Comparison of ENCODE assay signal across 12 cellular contexts in the genomic region with DNA sequence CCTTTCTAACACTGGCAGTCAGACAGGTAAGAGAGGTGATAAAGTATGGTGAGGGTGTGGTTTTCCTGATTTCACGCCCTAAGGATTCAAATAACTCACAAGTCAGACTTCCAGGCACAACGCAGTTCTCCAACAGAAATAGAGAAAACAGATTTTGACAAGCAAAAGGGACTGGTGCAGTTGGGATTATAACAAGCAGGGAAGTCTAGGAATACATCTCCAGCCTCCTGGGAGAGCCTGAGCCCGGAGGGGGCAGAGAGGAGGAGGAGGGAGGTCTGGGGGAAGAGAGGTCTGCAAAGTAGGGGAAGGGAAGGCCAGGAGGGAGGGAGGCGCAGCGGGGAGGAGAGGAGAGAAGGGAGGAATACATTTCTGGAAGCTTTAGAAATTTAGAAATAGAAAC. TPM values are rescaled to one million over a fixed set of nuclear protein-coding genes. Genes with fewer than 3 reads are reported as not detected.
DNase-seq lines count a peak whose midpoint lies in the region; ATAC-seq and TF ChIP-seq lines count a peak whose summit lies in the region.
"Had no signal": no experiment of that assay in that cellular context is flagged by ENCODE, and none has a peak within 500 bp of the region (broad histone marks: within the 10 kb centered on the region; RNA-seq: fewer than 3 reads in every experiment).

No MANE protein-coding gene starts in this region.

- TF ChIP-seq CTCF in SK-N-SH (IDR thresholded peaks at IDR 0.05) (no peak), WTC11 (IDR thresholded peaks at IDR 0.05) (no peak), liver (IDR thresholded peaks at IDR 0.05; ENCODE audit: low read depth, low read length, missing input control) (no peak)

- H3K4me1 ChIP-seq in SK-N-SH (ENCODE audit: control insufficient read depth in 1 of 2, insufficient read depth in 2 of 2, low read depth in 1 of 2, low read length in 1 of 2) (peaks cover 10 to 17% of the 10 kb centered on the region in 2 experiments; a peak in 2 of 4 replicates), liver (ENCODE audit: control insufficient read depth in 4 of 4, insufficient read depth in 4 of 4, low read length in 3 of 4) (peaks cover 4 to 58% (median 44%) of the 10 kb centered on the region in 4 donors), subcutaneous abdominal adipose tissue (ENCODE audit: control insufficient read depth in 5 of 5, insufficient read depth in 5 of 5, low read length in 5 of 5) (peaks cover 0 to 43% (median 37%) of the 10 kb centered on the region in 5 donors)

- DNase-seq in SK-N-SH (no peak), WTC11 (ENCODE audit: low spot score) (no peak), NCI-H345 treated with DMSO at 0.1 percent for 48 hours (lab: John Stamatoyannopoulos, UW; ENCODE audit: unreplicated experiment) (no peak), KBM-7 (no peak)
- no peak for DNase-seq in stimulated activated CD4-positive, alpha-beta T cell treated with anti-CD3 and anti-CD28 coated beads, Interleukin-12 subunit alpha, Interleukin-12 subunit beta, amount 100 ng/mL, for 4 hours
- DNase-seq: effector CD4-positive, alpha-beta T cell; Kasumi-1 had no signal

- H3K27me3 ChIP-seq in SK-N-SH (ENCODE audit: insufficient read depth) (no peaks in the 10 kb centered on the region), liver (ENCODE audit: control insufficient read depth in 4 of 4, insufficient read depth in 4 of 4, low read length in 3 of 4) (no peaks in the 10 kb centered on the region), subcutaneous abdominal adipose tissue (ENCODE audit: control insufficient read depth in 5 of 5, insufficient read depth in 4 of 5, low read length in 5 of 5) (no peaks in the 10 kb centered on the region)

- peaks cover 10% of the 10 kb centered on the region for H3K27me3 Mint-ChIP-seq in WTC11 (ENCODE audit: low read depth)

- no peak overlapping the region for H2AFZ ChIP-seq in SK-N-SH (ENCODE audit: low read depth)

- H3F3A ChIP-seq in SK-N-SH (replicated peaks; ENCODE audit: insufficient read depth): peaks cover 9% of the 10 kb centered on the region

- peaks cover 30% of the 10 kb centered on the region for H3K4me1 Mint-ChIP-seq in WTC11

- ATAC-seq in SK-N-SH treated with all-trans-retinoic acid at 6 μM for 48 hours (no peak), WTC11 (peak; percentile 49)
- ATAC-seq: stimulated activated effector memory CD8-positive, alpha-beta T cell treated with anti-CD3 and anti-CD28 coated beads, Interleukin-12 subunit alpha, Interleukin-12 subunit beta, amount 100 ng/mL, for 72 hours had no signal

- H3K9me3 Mint-ChIP-seq in WTC11: peaks cover 21% of the 10 kb centered on the region
- H3K9me3 Mint-ChIP-seq: activated naive CD4-positive, alpha-beta T cell treated with anti-CD3 and anti-CD28 coated beads, Interleukin-2, amount 50 U/mL, for 24 hours; stimulated activated effector memory CD8-positive, alpha-beta T cell treated with anti-CD3 and anti-CD28 coated beads, Interleukin-12 subunit alpha, Interleukin-12 subunit beta, amount 100 ng/mL, for 72 hours had no signal

- peak overlapping the region; percentile 79 for H3K4me2 ChIP-seq in SK-N-SH

- POLR2A ChIA-PET in SK-N-SH (lab: Yijun Ruan, JAX) (no interaction called here), WTC11 (lab: Charles Lee) (no interaction called here)

- no peaks in the 10 kb centered on the region for H3K9me3 ChIP-seq in SK-N-SH
- no peaks in the 10 kb centered on the region for H3K9me3 ChIP-seq in liver (ENCODE audit: control insufficient read depth in 4 of 4, low read length in 3 of 4)
- H3K9me3 ChIP-seq in subcutaneous abdominal adipose tissue (ENCODE audit: control insufficient read depth in 5 of 5, low read length in 5 of 5): no peaks in the 10 kb centered on the region

- H3K36me3 ChIP-seq in SK-N-SH (replicated peaks in 1 of 2; ENCODE audit: control insufficient read depth in 1 of 2, insufficient read depth in 2 of 2, low read length in 1 of 2): no peaks in the 10 kb centered on the region
- no peaks in the 10 kb centered on the region for H3K36me3 ChIP-seq in liver (ENCODE audit: control insufficient read depth in 4 of 4, insufficient read depth in 3 of 4, low read depth in 1 of 4, low read length in 3 of 4)
- H3K36me3 ChIP-seq in subcutaneous abdominal adipose tissue (ENCODE audit: control insufficient read depth in 5 of 5, insufficient read depth in 5 of 5, low read length in 5 of 5): no peaks in the 10 kb centered on the region

- H3K27ac ChIP-seq in SK-N-SH (ENCODE audit: low read depth in 2 of 2, low read length in 1 of 2): no peak overlapping the region
- H3K27ac ChIP-seq in liver (ENCODE audit: low read depth in 1 of 2, low read length in 2 of 2): peak overlapping the region; percentile 69 to 90
- H3K27ac ChIP-seq in subcutaneous abdominal adipose tissue (ENCODE audit: low read depth, low read length): peak overlapping the region; percentile 10

- CTCF ChIA-PET in SK-N-SH (lab: Yijun Ruan, JAX) (interaction anchor here (3.5 kb wide), 1 partner anchor 22 kb away, joined by 14 read pairs; no protein-coding TSS in a partner anchor), WTC11 (lab: Charles Lee) (interaction anchor here (5.1 kb wide), 1 partner anchor 22 kb away, joined by 17 read pairs; no protein-coding TSS in a partner anchor)

- H3K4me3 ChIP-seq in SK-N-SH (ENCODE audit: low read depth in 2 of 2, low read length in 1 of 2): no peak overlapping the region
- H3K4me3 ChIP-seq in liver (ENCODE audit: low read depth in 1 of 3, low read length in 3 of 3): peak overlapping the region in 2 of 3 donors; percentile 57 to 79
- H3K4me3 ChIP-seq in subcutaneous abdominal adipose tissue (ENCODE audit: low read depth in 1 of 5, low read length in 5 of 5): peak overlapping the region in 4 of 5 donors; percentile 78 to 81 (median 80)

- H3K27ac Mint-ChIP-seq in WTC11: no peak overlapping the region
- H3K27ac Mint-ChIP-seq: activated naive CD4-positive, alpha-beta T cell treated with anti-CD3 and anti-CD28 coated beads, Interleukin-2, amount 50 U/mL, for 24 hours; stimulated activated effector memory CD8-positive, alpha-beta T cell treated with anti-CD3 and anti-CD28 coated beads, Interleukin-12 subunit alpha, Interleukin-12 subunit beta, amount 100 ng/mL, for 72 hours had no signal

- peak overlapping the region; percentile 88 for H3K4me3 Mint-ChIP-seq in WTC11
- H3K4me3 Mint-ChIP-seq: stimulated activated effector memory CD8-positive, alpha-beta T cell treated with anti-CD3 and anti-CD28 coated beads, Interleukin-12 subunit alpha, Interleukin-12 subunit beta, amount 100 ng/mL, for 72 hours had no signal

- TF ChIP-seq RAD21 in SK-N-SH (IDR thresholded peaks at IDR 0.05; ENCODE audit: low read length): no peak
- no peak for TF ChIP-seq RAD21 in liver (IDR thresholded peaks at IDR 0.05)

- WGBS in SK-N-SH (ENCODE audit: low lambda C conversion rate): 88% methylated on average over 5 of the region's 5 CpGs
- 31% methylated on average over 5 of the region's 5 CpGs for WGBS in liver

- H3K36me3 Mint-ChIP-seq in WTC11: peaks cover 21% of the 10 kb centered on the region
- H3K36me3 Mint-ChIP-seq: activated naive CD4-positive, alpha-beta T cell treated with anti-CD3 and anti-CD28 coated beads, Interleukin-2, amount 50 U/mL, for 24 hours; stimulated activated effector memory CD8-positive, alpha-beta T cell treated with anti-CD3 and anti-CD28 coated beads, Interleukin-12 subunit alpha, Interleukin-12 subunit beta, amount 100 ng/mL, for 72 hours had no signal

- in situ Hi-C loops in KBM-7 (cut with MboI; ENCODE audit: low pct_unique_long_range_greater_than_20kb, low sequenced_read_pairs): no loop called here

- peaks cover 4% of the 10 kb centered on the region; the same call in 1 of the 2 replicates for H3K79me2 ChIP-seq in SK-N-SH (ENCODE audit: insufficient read depth)

- no peaks in the 10 kb centered on the region for H4K20me1 ChIP-seq in SK-N-SH (ENCODE audit: insufficient read depth)

- TF ChIP-seq EP300 in SK-N-SH (IDR thresholded peaks at IDR 0.05; ENCODE audit: borderline replicate concordance in 1 of 2, low read depth in 1 of 2, low read length in 1 of 2): no peak

- H3K9ac ChIP-seq in SK-N-SH: no peak overlapping the region
- H3K9ac ChIP-seq in liver (ENCODE audit: low read depth in 1 of 2, low read length in 2 of 2): peak overlapping the region; percentile 56 to 70
- peak overlapping the region in 1 of 5 donors; percentile 60 for H3K9ac ChIP-seq in subcutaneous abdominal adipose tissue (ENCODE audit: low read length in 5 of 5)

- no peaks in the 10 kb centered on the region for H3K9me2 ChIP-seq in SK-N-SH

TF ChIP-seq in SK-N-SH treated with all-trans-retinoic acid at 6 μM for 48 hours, 23 proteins besides CTCF, POLR2A, EP300 and RAD21 (continues in another document):
- TF ChIP-seq ZNF565 (CRISPR knock-in tag; conservative IDR thresholded peaks at IDR 0.05; ENCODE audit: low read depth): no peak
- no peak for TF ChIP-seq GLIS3 (CRISPR knock-in tag; IDR thresholded peaks at IDR 0.05)

TF ChIP-seq in WTC11, 78 proteins besides CTCF, POLR2A, EP300 and RAD21 (continues in another document):
- TF ChIP-seq NR2C2 (CRISPR knock-in tag; IDR thresholded peaks at IDR 0.05) (no peak), NR1H2 (CRISPR knock-in tag; IDR thresholded peaks at IDR 0.05) (no peak), ZNF317 (CRISPR knock-in tag; IDR thresholded peaks at IDR 0.05; ENCODE audit: borderline replicate concordance, low read depth) (no peak)

TF ChIP-seq in liver, 16 proteins besides CTCF, POLR2A, EP300 and RAD21 (continues in another document):
- TF ChIP-seq SP1 (IDR thresholded peaks at IDR 0.05) (no peak), JUND (IDR thresholded peaks at IDR 0.05) (no peak)

RNA-seq across cellular contexts. Expression of a gene that starts 1.6 kb away (rescaled TPM):
- 42.9 and 61.0 TPM in 2 replicates for polyA plus RNA-seq in SK-N-SH (2012; rRNA removed)
- polyA plus RNA-seq in SK-N-SH (2012; cell fraction: cytosol; rRNA removed): 35.4 and 47.5 TPM in 2 replicates
- polyA plus RNA-seq in SK-N-SH (2012; cell fraction: nucleus; rRNA removed): 15.4 and 21.3 TPM in 2 replicates
- 26.7 to 34.0 TPM (median 27.7 TPM) in 3 replicates for total RNA-seq in WTC11 (2021)
- 10 to 100 TPM in 1 of 2 donors, 1 to 10 TPM in 1; 6.8 to 33.7 TPM for total RNA-seq in liver
- polyA plus RNA-seq in liver: 10 to 100 TPM; 49.8 to 56.1 TPM

RNA-seq across cellular contexts. Expression of a gene that starts 47.4 kb away (rescaled TPM):
- polyA plus RNA-seq in SK-N-SH (2012; rRNA removed) (52.4 and 98.0 TPM in 2 replicates), liver (10 to 100 TPM; 20.6 to 60.1 TPM)
- polyA plus RNA-seq in SK-N-SH (2012; cell fraction: cytosol; rRNA removed): 44.5 and 51.8 TPM in 2 replicates
- polyA plus RNA-seq in SK-N-SH (2012; cell fraction: nucleus; rRNA removed): 123 and 283 TPM in 2 replicates
- total RNA-seq in WTC11 (2021) (117 to 122 TPM (median 121 TPM) in 3 replicates), liver (10 to 100 TPM; 64.8 to 77.7 TPM)

RNA-seq across cellular contexts. Expression of a gene that starts 56.0 kb away (rescaled TPM):
- 378 and 472 TPM in 2 replicates for polyA plus RNA-seq in SK-N-SH (2012; rRNA removed)
- 485 and 492 TPM in 2 replicates for polyA plus RNA-seq in SK-N-SH (2012; cell fraction: cytosol; rRNA removed)
- 288 and 386 TPM in 2 replicates for polyA plus RNA-seq in SK-N-SH (2012; cell fraction: nucleus; rRNA removed)
- total RNA-seq in WTC11 (2021): 481 to 548 TPM (median 496 TPM) in 3 replicates
- 100 to 1,000 TPM; 130 to 157 TPM for total RNA-seq in liver
- 10 to 100 TPM; 68.4 to 79.6 TPM for polyA plus RNA-seq in liver

RNA-seq across cellular contexts. Expression of a gene that starts 56.4 kb away (rescaled TPM):
- polyA plus RNA-seq in SK-N-SH (2012; rRNA removed) (16.6 and 31.9 TPM in 2 replicates), liver (1 to 10 TPM; 8.3 to 8.5 TPM)
- polyA plus RNA-seq in SK-N-SH (2012; cell fraction: cytosol; rRNA removed): 27.1 and 31.5 TPM in 2 replicates
- 13.9 and 14.7 TPM in 2 replicates for polyA plus RNA-seq in SK-N-SH (2012; cell fraction: nucleus; rRNA removed)
- total RNA-seq in WTC11 (2021) (10.3 to 15.7 TPM (median 11.8 TPM) in 3 replicates), liver (10 to 100 TPM; 11.9 to 21.9 TPM)

Comparison
In these comparisons a context has a peak if more than half of its experiments do, and no peak if none do; other contexts are left out.
1. H3K27ac ChIP-seq: peak in liver (2 of 2) and subcutaneous abdominal adipose tissue (single experiment); none in SK-N-SH (0 of 2).
2. H3K4me3 ChIP-seq: peak in liver (2 of 3) and subcutaneous abdominal adipose tissue (4 of 5); none in SK-N-SH (0 of 2).